Comparison of ENCODE assay signal across 12 cellular contexts in genomic region chr9:16131269-16131668, GRCh38.
DNase-seq lines count a peak whose midpoint lies in the region; ATAC-seq and TF ChIP-seq lines count a peak whose summit lies in the region.
"Had no signal": no experiment of that assay in that cellular context is flagged by ENCODE, and none has a peak within 500 bp of the region (broad histone marks: within the 10 kb centered on the region; RNA-seq: fewer than 3 reads in every experiment).

No MANE protein-coding gene starts in this region.

- peaks cover 18% of the 10 kb centered on the region for H3K9me3 Mint-ChIP-seq in type B pancreatic cell

- H3K27ac Mint-ChIP-seq in type B pancreatic cell = no peak overlapping the region
- H3K27ac Mint-ChIP-seq: activated naive CD8-positive, alpha-beta T cell treated with anti-CD3 and anti-CD28 coated beads for 36 hours; T-helper 17 cell had no signal

- ATAC-seq in Right ventricle myocardium inferior (peak; percentile 15), left cardiac atrium (no peak), HG03159 (IDR thresholded peaks at IDR 0.05; ENCODE audit: unreplicated experiment) (no peak), HG03442 (IDR thresholded peaks at IDR 0.05; ENCODE audit: unreplicated experiment) (no peak)
- ATAC-seq: left colon, T-helper 17 cell had no signal

- DNase-seq in Right ventricle myocardium inferior (ENCODE audit: missing footprints) (no peak), left cardiac atrium (no peak), RPMI7951 (ENCODE audit: low read depth) (peak; percentile 58), fibroblast of the conjunctiva (ENCODE audit: low read depth) (peak; percentile 41), type B pancreatic cell (ENCODE audit: extremely low spot score, unreplicated experiment) (no peak), epidermal melanocyte (ENCODE audit: insufficient read length, low spot score) (no peak)
- DNase-seq: activated naive CD8-positive, alpha-beta T cell treated with anti-CD3 and anti-CD28 coated beads for 36 hours; left colon; stomach; T-helper 17 cell had no signal

- TF ChIP-seq CTCF in type B pancreatic cell (conservative IDR thresholded peaks at IDR 0.05) = peak; percentile 46

- H3K4me1 Mint-ChIP-seq in type B pancreatic cell (ENCODE audit: unreplicated experiment) = peaks cover 15% of the 10 kb centered on the region
- H3K4me1 Mint-ChIP-seq: T-helper 17 cell had no signal

- H3K36me3 Mint-ChIP-seq in type B pancreatic cell = peaks cover 10% of the 10 kb centered on the region

- H3K27me3 Mint-ChIP-seq in type B pancreatic cell = no peaks in the 10 kb centered on the region

- H3K4me3 Mint-ChIP-seq in type B pancreatic cell = no peak overlapping the region
- H3K4me3 Mint-ChIP-seq: activated naive CD8-positive, alpha-beta T cell treated with anti-CD3 and anti-CD28 coated beads for 36 hours; T-helper 17 cell had no signal

- intact Hi-C loops in Right ventricle myocardium inferior (cut with DNase I) (loop anchor here (10.0 kb wide), 2 partner anchors 136 to 256 kb away; no protein-coding TSS in a partner anchor), left cardiac atrium (cut with DNase I) (no loop called here)

Comparison
In these comparisons a context has a peak if more than half of its experiments do, and no peak if none do; other contexts are left out.
1. DNase-seq: peak in RPMI7951 (single experiment) and fibroblast of the conjunctiva (single experiment); none in Right ventricle myocardium inferior (single experiment), left cardiac atrium (single experiment), type B pancreatic cell (single experiment) and epidermal melanocyte (single experiment).